1 cellular context compared by ENCODE assay signal in genomic region chr3:31402118-31402517, GRCh38.
TF ChIP-seq lines count a peak whose summit lies in the region.

No MANE protein-coding gene starts in this region.

TF ChIP-seq in K562, 482 proteins besides CTCF, POLR2A, EP300 and RAD21 (continued from another document):
- TF ChIP-seq FOXJ2 (tag; IDR thresholded peaks at IDR 0.05) = peak; percentile 95
TF ChIP-seq in K562: peak in this region for 3.
